In the genomic region with DNA sequence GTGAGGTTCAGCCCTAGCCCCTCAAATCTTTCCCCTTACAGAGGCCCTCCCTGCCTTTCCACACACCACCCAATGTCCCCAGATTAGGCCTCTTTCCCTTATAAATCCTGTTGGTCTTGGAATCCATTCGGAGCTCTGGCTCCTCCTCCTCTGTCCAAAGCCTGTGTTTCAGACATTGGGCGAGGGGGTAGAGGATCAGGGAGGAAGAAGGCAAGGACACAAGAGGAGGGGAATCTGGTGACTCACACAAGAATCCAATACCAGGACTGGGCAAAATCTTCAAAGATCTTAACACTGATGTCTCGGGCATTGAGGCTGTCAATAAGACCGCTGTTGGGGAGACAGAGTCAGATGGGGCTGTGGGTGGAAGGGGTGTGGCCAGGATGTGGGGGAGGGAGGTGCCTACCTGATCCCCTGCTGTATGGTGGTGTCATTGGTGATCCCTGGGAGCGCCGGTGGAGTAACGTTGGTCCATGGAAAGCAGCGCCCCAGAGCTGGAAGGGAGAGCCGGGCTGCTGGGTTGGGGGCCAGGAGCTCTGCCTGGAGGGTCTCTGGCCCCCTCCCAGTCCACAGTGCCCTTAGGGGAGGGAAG, we compare ENCODE assay signal across 14 cellular contexts. TPM values are rescaled to one million over a fixed set of nuclear protein-coding genes. Genes with fewer than 3 reads are reported as not detected.
DNase-seq lines count a peak whose midpoint lies in the region; ATAC-seq and TF ChIP-seq lines count a peak whose summit lies in the region.
"Had no signal": no experiment of that assay in that cellular context is flagged by ENCODE, and none has a peak within 500 bp of the region (broad histone marks: within the 10 kb centered on the region; RNA-seq: fewer than 3 reads in every experiment).

No MANE protein-coding gene starts in this region.

- no peaks in the 10 kb centered on the region for H3K36me3 ChIP-seq in GM23338 (ENCODE audit: insufficient read depth)
- H3K36me3 ChIP-seq in adrenal gland (replicated peaks in 1 of 2), result no peaks in the 10 kb centered on the region
- no peaks in the 10 kb centered on the region for H3K36me3 ChIP-seq in thoracic aorta

- peak overlapping the region; percentile 74; the same call in 1 of the 2 replicates for H2AFZ ChIP-seq in GM23338

- H3K36me3 Mint-ChIP-seq in GM23338 (ENCODE audit: low read depth) (no peaks in the 10 kb centered on the region), osteocyte (ENCODE audit: unreplicated experiment) (no peaks in the 10 kb centered on the region)
- H3K36me3 Mint-ChIP-seq: CD8-positive, alpha-beta T cell; IgD-negative memory B cell had no signal

- H3K4me1 ChIP-seq in GM23338 (ENCODE audit: insufficient read depth) (peaks cover 6% of the 10 kb centered on the region; the same call in 1 of the 2 replicates), adrenal gland (replicated peaks in 1 of 2) (peaks cover 16 to 20% of the 10 kb centered on the region in 2 donors), thoracic aorta (ENCODE audit: control insufficient read depth in 1 of 2, low read depth in 2 of 2) (no peaks in the 10 kb centered on the region)

- H3K9me3 ChIP-seq in adrenal gland (replicated peaks in 1 of 3) (no peaks in the 10 kb centered on the region), thoracic aorta (no peaks in the 10 kb centered on the region)

- H3K27me3 ChIP-seq in GM23338 (ENCODE audit: insufficient read depth) (no peaks in the 10 kb centered on the region), adrenal gland (no peaks in the 10 kb centered on the region), thoracic aorta (replicated peaks; ENCODE audit: insufficient read depth) (no peaks in the 10 kb centered on the region)

- TF ChIP-seq POLR2A in adrenal gland (IDR thresholded peaks at IDR 0.05), result peak in 1 of 2 donors; percentile 50

- H3K79me2 ChIP-seq in GM23338 (replicated peaks; ENCODE audit: insufficient read depth), result no peaks in the 10 kb centered on the region

- H3K4me3 Mint-ChIP-seq in GM23338 (no peak overlapping the region), osteocyte (ENCODE audit: unreplicated experiment) (no peak overlapping the region)
- H3K4me3 Mint-ChIP-seq: activated B cell treated with CpG ODN at 0.5 μM for 24 hours; CD8-positive, alpha-beta T cell; IgD-negative memory B cell had no signal

- H3K27ac ChIP-seq in GM23338 (ENCODE audit: low read depth), result no peak overlapping the region
- H3K27ac ChIP-seq in adrenal gland, result peak overlapping the region in 4 of 5 donors; percentile 12 to 89 (median 76)
- no peak overlapping the region for H3K27ac ChIP-seq in thoracic aorta

- H4K20me1 ChIP-seq in GM23338 (replicated peaks; ENCODE audit: insufficient read depth), result no peaks in the 10 kb centered on the region

- H3K27me3 Mint-ChIP-seq in GM23338 (ENCODE audit: insufficient read depth, low read depth, poor library complexity) (peaks cover 6% of the 10 kb centered on the region), osteocyte (ENCODE audit: unreplicated experiment) (no peaks in the 10 kb centered on the region)

- ATAC-seq in GM23338 (peak; percentile 53), thoracic aorta (ENCODE audit: insufficient number of reproducible peaks, low FRiP score, low read depth) (peak; percentile 32)
- ATAC-seq: CD8-positive, alpha-beta T cell had no signal

- H3F3A ChIP-seq in GM23338 (replicated peaks; ENCODE audit: low read depth), result no peaks in the 10 kb centered on the region

- WGBS in adrenal gland, 4 donors, result 32 to 55% (median 51%) methylated on average over 4 to 9 of the region's 9 CpGs

- H3K4me3 ChIP-seq in GM23338 (no peak overlapping the region), adrenal gland (no peak overlapping the region), thoracic aorta (no peak overlapping the region)

- TF ChIP-seq CTCF in GM23338 (conservative IDR thresholded peaks at IDR 0.05; ENCODE audit: low read depth in 2 of 2) (no peak), adrenal gland (IDR thresholded peaks at IDR 0.05) (no peak), thoracic aorta (IDR thresholded peaks at IDR 0.05) (no peak), osteocyte (IDR thresholded peaks at IDR 0.05) (no peak)

- H3K4me2 ChIP-seq in GM23338, result peak overlapping the region; percentile 55

- H3K27ac Mint-ChIP-seq in GM23338 (peak overlapping the region; percentile 21; the same call in 1 of the 2 replicates), osteocyte (ENCODE audit: unreplicated experiment) (no peak overlapping the region)
- H3K27ac Mint-ChIP-seq: activated B cell treated with CpG ODN at 0.5 μM for 24 hours; CD8-positive, alpha-beta T cell had no signal

- H3K9me3 Mint-ChIP-seq in GM23338 (no peaks in the 10 kb centered on the region), osteocyte (ENCODE audit: unreplicated experiment) (no peaks in the 10 kb centered on the region)
- H3K9me3 Mint-ChIP-seq: activated B cell treated with CpG ODN at 0.5 μM for 24 hours; CD8-positive, alpha-beta T cell; IgD-negative memory B cell had no signal

- DNase-seq in GM23338 (ENCODE audit: low spot score), result peak; percentile 18
- peak in 5 of 7 donors; percentile 51 to 73 (median 67) for DNase-seq in adrenal gland
- DNase-seq in iris pigment epithelial cell (ENCODE audit: low read depth), result peak; percentile 19
- DNase-seq in thoracic aorta (ENCODE audit: low spot score), result no peak
- DNase-seq in NCI-H2029 (lab: John Stamatoyannopoulos, UW), result no peak
- DNase-seq in osteocyte (ENCODE audit: extremely low spot score, unreplicated experiment), result no peak
- no peak for DNase-seq in DMS79 (lab: John Stamatoyannopoulos, UW)
- DNase-seq: activated B cell treated with CpG ODN at 0.5 μM for 24 hours; activated naive CD4-positive, alpha-beta T cell; CD8-positive, alpha-beta T cell; NCI-H345; stimulated activated CD4-positive, alpha-beta T cell treated with anti-CD3 and anti-CD28 coated beads, Interleukin-15, amount 100 ng/mL, for 24 hours; SW 1271 had no signal

- no peaks in the 10 kb centered on the region for H3K9me2 ChIP-seq in GM23338 (ENCODE audit: insufficient read depth)

- intact Hi-C loops in adrenal gland (cut with DNase I), result no loop called here

- H3K4me1 Mint-ChIP-seq in GM23338 (peaks cover 8% of the 10 kb centered on the region), osteocyte (ENCODE audit: unreplicated experiment) (peaks cover 5% of the 10 kb centered on the region)
- H3K4me1 Mint-ChIP-seq: activated B cell treated with CpG ODN at 0.5 μM for 24 hours had no signal

TF ChIP-seq in GM23338, 12 proteins besides CTCF, POLR2A, EP300 and RAD21 (continues in another document):
- TF ChIP-seq, protein P1, sequence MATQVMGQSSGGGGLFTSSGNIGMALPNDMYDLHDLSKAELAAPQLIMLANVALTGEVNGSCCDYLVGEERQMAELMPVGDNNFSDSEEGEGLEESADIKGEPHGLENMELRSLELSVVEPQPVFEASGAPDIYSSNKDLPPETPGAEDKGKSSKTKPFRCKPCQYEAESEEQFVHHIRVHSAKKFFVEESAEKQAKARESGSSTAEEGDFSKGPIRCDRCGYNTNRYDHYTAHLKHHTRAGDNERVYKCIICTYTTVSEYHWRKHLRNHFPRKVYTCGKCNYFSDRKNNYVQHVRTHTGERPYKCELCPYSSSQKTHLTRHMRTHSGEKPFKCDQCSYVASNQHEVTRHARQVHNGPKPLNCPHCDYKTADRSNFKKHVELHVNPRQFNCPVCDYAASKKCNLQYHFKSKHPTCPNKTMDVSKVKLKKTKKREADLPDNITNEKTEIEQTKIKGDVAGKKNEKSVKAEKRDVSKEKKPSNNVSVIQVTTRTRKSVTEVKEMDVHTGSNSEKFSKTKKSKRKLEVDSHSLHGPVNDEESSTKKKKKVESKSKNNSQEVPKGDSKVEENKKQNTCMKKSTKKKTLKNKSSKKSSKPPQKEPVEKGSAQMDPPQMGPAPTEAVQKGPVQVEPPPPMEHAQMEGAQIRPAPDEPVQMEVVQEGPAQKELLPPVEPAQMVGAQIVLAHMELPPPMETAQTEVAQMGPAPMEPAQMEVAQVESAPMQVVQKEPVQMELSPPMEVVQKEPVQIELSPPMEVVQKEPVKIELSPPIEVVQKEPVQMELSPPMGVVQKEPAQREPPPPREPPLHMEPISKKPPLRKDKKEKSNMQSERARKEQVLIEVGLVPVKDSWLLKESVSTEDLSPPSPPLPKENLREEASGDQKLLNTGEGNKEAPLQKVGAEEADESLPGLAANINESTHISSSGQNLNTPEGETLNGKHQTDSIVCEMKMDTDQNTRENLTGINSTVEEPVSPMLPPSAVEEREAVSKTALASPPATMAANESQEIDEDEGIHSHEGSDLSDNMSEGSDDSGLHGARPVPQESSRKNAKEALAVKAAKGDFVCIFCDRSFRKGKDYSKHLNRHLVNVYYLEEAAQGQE (IDR thresholded peaks at IDR 0.05; ENCODE audit: unreplicated experiment), result no peak

RNA-seq across cellular contexts. Expression of a gene that starts 7.6 kb away (rescaled TPM):
- 3.7 and 4.6 TPM in 2 replicates for total RNA-seq in GM23338 (2014; rRNA removed; shearing (Covaris generic))
- polyA plus RNA-seq in GM23338 (2016; fragmentation: Nextera tagmentation; extraction: Ambion mirVana), result 1.1 and 1.2 TPM in 2 replicates
- total RNA-seq in adrenal gland, result 10 to 100 TPM in 7 of 8 donors, 1 to 10 TPM in 1; 9.1 to 30.1 (median 16.6) TPM
- polyA plus RNA-seq in adrenal gland, result 1 to 10 TPM; 4.7 to 7.7 (median 5.1) TPM
- 1 to 10 TPM in 1 of 2 donors, not detected in 1; 5.8 TPM for total RNA-seq in thoracic aorta
- not detected in 2 replicates for total RNA-seq in osteocyte
- total RNA-seq: activated B cell treated with CpG ODN at 0.5 μM for 24 hours had no signal
- polyA plus RNA-seq: IgD-negative memory B cell had no signal

RNA-seq across cellular contexts. Expression of a gene that starts 8.5 kb away (rescaled TPM):
- 41.1 and 47.4 TPM in 2 replicates for total RNA-seq in GM23338 (2014; rRNA removed; shearing (Covaris generic))
- polyA plus RNA-seq in GM23338 (2016; fragmentation: Nextera tagmentation; extraction: Ambion mirVana), result 31.4 and 32.3 TPM in 2 replicates
- 100 to 1,000 TPM; 101 to 178 (median 118) TPM for total RNA-seq in adrenal gland
- polyA plus RNA-seq in adrenal gland, result 10 to 100 TPM; 57.8 to 94.7 (median 85.9) TPM
- total RNA-seq in thoracic aorta, result 10 to 100 TPM; 26.0 to 35.2 TPM
- total RNA-seq in osteocyte, result 74.8 and 83.6 TPM in 2 replicates

RNA-seq across cellular contexts. Expression of a gene that starts 26.3 kb away (rescaled TPM):
- total RNA-seq in GM23338 (2014; rRNA removed; shearing (Covaris generic)), result 184 and 193 TPM in 2 replicates
- polyA plus RNA-seq in GM23338 (2016; fragmentation: Nextera tagmentation; extraction: Ambion mirVana) (112 and 113 TPM in 2 replicates), adrenal gland (100 to 1,000 TPM in 1 of 3 donors, 10 to 100 TPM in 2; 16.8 to 107 (median 59.4) TPM)
- total RNA-seq in adrenal gland (10 to 100 TPM; 25.1 to 67.6 (median 49.9) TPM), thoracic aorta (10 to 100 TPM; 19.5 to 33.2 TPM), osteocyte (62.4 and 66.7 TPM in 2 replicates)

RNA-seq across cellular contexts. Expression of a gene that starts 30.7 kb away (rescaled TPM):
- 14.4 and 14.9 TPM in 2 replicates for total RNA-seq in GM23338 (2014; rRNA removed; shearing (Covaris generic))
- polyA plus RNA-seq in GM23338 (2016; fragmentation: Nextera tagmentation; extraction: Ambion mirVana) (0.18 and 0.68 TPM in 2 replicates), adrenal gland (1 to 10 TPM; 1.7 to 4.8 (median 2.6) TPM)
- total RNA-seq in adrenal gland (10 to 100 TPM in 1 of 8 donors, 1 to 10 TPM in 5, under 1 TPM in 2; 0.69 to 14.5 (median 2.5) TPM), thoracic aorta (1 to 10 TPM in 1 of 2 donors, not detected in 1; 1.6 TPM), osteocyte (8.3 and 8.8 TPM in 2 replicates)
- polyA plus RNA-seq: IgD-negative memory B cell had no signal

RNA-seq across cellular contexts. Expression of a gene that starts 43.6 kb away (rescaled TPM):
- total RNA-seq in GM23338 (2014; rRNA removed; shearing (Covaris generic)), result 102 and 113 TPM in 2 replicates
- polyA plus RNA-seq in GM23338 (2016; fragmentation: Nextera tagmentation; extraction: Ambion mirVana), result 25.9 and 31.7 TPM in 2 replicates
- total RNA-seq in adrenal gland, result 100 to 1,000 TPM; 156 to 424 (median 244) TPM
- polyA plus RNA-seq in adrenal gland, result 100 to 1,000 TPM in 1 of 3 donors, 10 to 100 TPM in 2; 29.0 to 102 (median 38.6) TPM
- total RNA-seq in thoracic aorta, result 100 to 1,000 TPM; 178 to 262 TPM
- total RNA-seq in osteocyte, result 65.5 and 65.8 TPM in 2 replicates

Comparison
In these comparisons a context has a peak if more than half of its experiments do, and no peak if none do; other contexts are left out.
1. DNase-seq: peak in GM23338 (single experiment), adrenal gland (5 of 7) and iris pigment epithelial cell (single experiment); none in thoracic aorta (single experiment), NCI-H2029 (single experiment), osteocyte (single experiment) and DMS79 (single experiment).
2. H3K27ac ChIP-seq: peak in adrenal gland (4 of 5); none in GM23338 (single experiment) and thoracic aorta (0 of 2).